Comparison of ENCODE assay signal across 8 cellular contexts in genomic region chr19:34120846-34121639, GRCh38.
DNase-seq lines count a peak whose midpoint lies in the region; ATAC-seq lines count a peak whose summit lies in the region.

No MANE protein-coding gene starts in this region.

- peak; percentile 33 for DNase-seq in NCI-H748 (lab: John Stamatoyannopoulos, UW; ENCODE audit: unreplicated experiment)
- no peak for DNase-seq in NCI-H748 treated with DMSO at 0.1 percent for 48 hours (lab: John Stamatoyannopoulos, UW)
- peak; percentile 45 for DNase-seq in NCI-H69 (lab: John Stamatoyannopoulos, UW)
- DNase-seq in activated T-cell treated with anti-CD3 and anti-CD28 coated beads for 4 hours: peak; percentile 37
- peak; percentile 69 for DNase-seq in fibroblast of peridontal ligament (ENCODE audit: extremely low read depth)
- DNase-seq in stimulated activated CD4-positive, alpha-beta T cell treated with anti-CD3 and anti-CD28 coated beads, Interleukin-12 subunit alpha, Interleukin-12 subunit beta, amount 100 ng/mL, for 4 hours: peak; percentile 45

- ATAC-seq in GM21717 (IDR thresholded peaks at IDR 0.05; ENCODE audit: unreplicated experiment) (no peak), GM19452 (IDR thresholded peaks at IDR 0.05; ENCODE audit: unreplicated experiment) (no peak)
